Comparison of ENCODE assay signal across 6 cellular contexts in genomic region chr18:80076379-80076778, GRCh38.
"Had no signal": no experiment of that assay in that cellular context is flagged by ENCODE, and none has a peak within 500 bp of the region (broad histone marks: within the 10 kb centered on the region; RNA-seq: fewer than 3 reads in every experiment).

No MANE protein-coding gene starts in this region.

- H3K4me2 ChIP-seq: GM23338 had no signal

- H3K4me3 ChIP-seq: GM23338, K562 had no signal

- H2AFZ ChIP-seq: GM23338 had no signal

- DNase-seq: H9, HCEC 1CT, IMR-90, KG1 had no signal
